ENCODE assay signal across 1 cellular context in the genomic region with DNA sequence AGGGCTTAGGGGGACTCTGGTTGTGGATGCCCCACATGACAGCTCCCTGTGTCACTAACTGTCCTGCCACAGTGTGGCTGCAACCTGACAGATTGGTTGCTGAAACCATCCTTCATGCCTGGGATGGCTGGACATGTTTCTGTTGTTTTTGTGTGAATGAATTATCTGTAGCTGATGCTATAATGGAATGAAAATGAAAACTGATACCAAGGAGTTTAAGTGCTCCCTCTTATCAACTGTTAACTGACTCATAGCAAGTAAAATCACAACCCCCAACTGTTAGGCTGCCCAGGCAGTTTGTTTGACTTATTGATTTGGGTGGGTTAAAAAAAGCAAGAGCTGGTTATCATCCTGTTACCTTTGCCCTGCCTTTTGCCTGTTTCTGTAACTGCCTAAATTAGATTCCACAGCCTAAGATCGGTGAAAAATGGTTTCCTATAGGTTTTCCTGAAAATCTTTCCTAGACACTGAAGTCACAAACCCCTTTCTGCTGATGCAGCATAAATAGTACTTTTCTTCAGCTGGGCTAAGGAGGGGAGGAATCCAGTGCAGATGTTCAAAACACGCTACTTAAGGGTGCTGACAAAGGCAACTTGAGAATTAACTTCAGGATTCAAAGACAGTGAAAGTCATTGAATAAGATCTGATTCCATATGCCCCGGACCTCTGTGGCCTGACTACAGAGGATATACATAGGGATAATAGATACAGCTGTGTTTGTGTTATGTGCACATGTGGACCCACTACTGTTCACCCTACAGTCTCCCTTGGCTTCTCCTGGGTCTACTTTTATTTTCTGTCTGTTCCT.
A peak's percentile ranks its signal among the peaks of the same experiment; 100 is the strongest.
TF ChIP-seq lines count a peak whose summit lies in the region.

No MANE protein-coding gene starts in this region.

TF ChIP-seq in HepG2, 621 proteins besides CTCF, POLR2A, EP300 and RAD21 (continued from another document and continues in another):
- TF ChIP-seq, protein P1, sequence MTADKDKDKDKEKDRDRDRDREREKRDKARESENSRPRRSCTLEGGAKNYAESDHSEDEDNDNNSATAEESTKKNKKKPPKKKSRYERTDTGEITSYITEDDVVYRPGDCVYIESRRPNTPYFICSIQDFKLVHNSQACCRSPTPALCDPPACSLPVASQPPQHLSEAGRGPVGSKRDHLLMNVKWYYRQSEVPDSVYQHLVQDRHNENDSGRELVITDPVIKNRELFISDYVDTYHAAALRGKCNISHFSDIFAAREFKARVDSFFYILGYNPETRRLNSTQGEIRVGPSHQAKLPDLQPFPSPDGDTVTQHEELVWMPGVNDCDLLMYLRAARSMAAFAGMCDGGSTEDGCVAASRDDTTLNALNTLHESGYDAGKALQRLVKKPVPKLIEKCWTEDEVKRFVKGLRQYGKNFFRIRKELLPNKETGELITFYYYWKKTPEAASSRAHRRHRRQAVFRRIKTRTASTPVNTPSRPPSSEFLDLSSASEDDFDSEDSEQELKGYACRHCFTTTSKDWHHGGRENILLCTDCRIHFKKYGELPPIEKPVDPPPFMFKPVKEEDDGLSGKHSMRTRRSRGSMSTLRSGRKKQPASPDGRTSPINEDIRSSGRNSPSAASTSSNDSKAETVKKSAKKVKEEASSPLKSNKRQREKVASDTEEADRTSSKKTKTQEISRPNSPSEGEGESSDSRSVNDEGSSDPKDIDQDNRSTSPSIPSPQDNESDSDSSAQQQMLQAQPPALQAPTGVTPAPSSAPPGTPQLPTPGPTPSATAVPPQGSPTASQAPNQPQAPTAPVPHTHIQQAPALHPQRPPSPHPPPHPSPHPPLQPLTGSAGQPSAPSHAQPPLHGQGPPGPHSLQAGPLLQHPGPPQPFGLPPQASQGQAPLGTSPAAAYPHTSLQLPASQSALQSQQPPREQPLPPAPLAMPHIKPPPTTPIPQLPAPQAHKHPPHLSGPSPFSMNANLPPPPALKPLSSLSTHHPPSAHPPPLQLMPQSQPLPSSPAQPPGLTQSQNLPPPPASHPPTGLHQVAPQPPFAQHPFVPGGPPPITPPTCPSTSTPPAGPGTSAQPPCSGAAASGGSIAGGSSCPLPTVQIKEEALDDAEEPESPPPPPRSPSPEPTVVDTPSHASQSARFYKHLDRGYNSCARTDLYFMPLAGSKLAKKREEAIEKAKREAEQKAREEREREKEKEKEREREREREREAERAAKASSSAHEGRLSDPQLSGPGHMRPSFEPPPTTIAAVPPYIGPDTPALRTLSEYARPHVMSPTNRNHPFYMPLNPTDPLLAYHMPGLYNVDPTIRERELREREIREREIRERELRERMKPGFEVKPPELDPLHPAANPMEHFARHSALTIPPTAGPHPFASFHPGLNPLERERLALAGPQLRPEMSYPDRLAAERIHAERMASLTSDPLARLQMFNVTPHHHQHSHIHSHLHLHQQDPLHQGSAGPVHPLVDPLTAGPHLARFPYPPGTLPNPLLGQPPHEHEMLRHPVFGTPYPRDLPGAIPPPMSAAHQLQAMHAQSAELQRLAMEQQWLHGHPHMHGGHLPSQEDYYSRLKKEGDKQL (CRISPR knock-in tag; IDR thresholded peaks at IDR 0.05; ENCODE audit: low read depth): peak; percentile 79
- TF ChIP-seq ZNF761 (CRISPR knock-in tag; conservative IDR thresholded peaks at IDR 0.05) (no peak), ZNF878 (CRISPR knock-in tag; IDR thresholded peaks at IDR 0.05) (no peak), TOPORS (CRISPR knock-in tag; IDR thresholded peaks at IDR 0.05) (no peak), MXD4 (CRISPR knock-in tag; IDR thresholded peaks at IDR 0.05) (0 out of 2 replicates have a peak, but pooled peaks have one; percentile 20), ZNF547 (CRISPR knock-in tag; IDR thresholded peaks at IDR 0.05) (no peak), ZNF124 (CRISPR knock-in tag; IDR thresholded peaks at IDR 0.05) (peak; percentile 70; the same call in 1 of the 2 replicates), ZNF282 (IDR thresholded peaks at IDR 0.05; ENCODE audit: partially characterized antibody) (no peak), SALL1 (CRISPR knock-in tag; IDR thresholded peaks at IDR 0.05) (peak; percentile 64; the same call in 1 of the 2 replicates), ZNF235 (CRISPR knock-in tag; IDR thresholded peaks at IDR 0.05; ENCODE audit: borderline replicate concordance) (no peak), GZF1 (CRISPR knock-in tag; IDR thresholded peaks at IDR 0.05) (0 out of 2 replicates have a peak, but pooled peaks have one; percentile 49), JDP2 (CRISPR knock-in tag; IDR thresholded peaks at IDR 0.05; ENCODE audit: borderline replicate concordance) (no peak; the same call in 1 of the 2 replicates), ZNF557 (CRISPR knock-in tag; IDR thresholded peaks at IDR 0.05) (no peak), TGIF2 (CRISPR knock-in tag; IDR thresholded peaks at IDR 0.05) (0 out of 2 replicates have a peak, but pooled peaks have one; percentile 69), TSC22D2 (CRISPR knock-in tag; IDR thresholded peaks at IDR 0.05; ENCODE audit: borderline replicate concordance) (no peak), SNAI1 (CRISPR knock-in tag; IDR thresholded peaks at IDR 0.05; ENCODE audit: borderline replicate concordance) (no peak), ZNF577 (CRISPR knock-in tag; IDR thresholded peaks at IDR 0.05; ENCODE audit: borderline replicate concordance, low read depth) (no peak), ZNF709 (CRISPR knock-in tag; IDR thresholded peaks at IDR 0.05) (no peak), SUZ12 (IDR thresholded peaks at IDR 0.05; ENCODE audit: low read depth, low read length) (no peak), MED13 (CRISPR knock-in tag; IDR thresholded peaks at IDR 0.05) (no peak; the same call in 1 of the 2 replicates), ZNF333 (CRISPR knock-in tag; IDR thresholded peaks at IDR 0.05; ENCODE audit: borderline replicate concordance) (no peak), DNMT3B (CRISPR knock-in tag; conservative IDR thresholded peaks at IDR 0.05) (peak; percentile 68; the same call in 1 of the 2 replicates), EZH2 (conservative IDR thresholded peaks at IDR 0.05; ENCODE audit: low read depth, low read length) (no peak), ZNF747 (CRISPR knock-in tag; IDR thresholded peaks at IDR 0.05; ENCODE audit: borderline replicate concordance) (no peak), ZNF879 (CRISPR knock-in tag; IDR thresholded peaks at IDR 0.05) (no peak), HMG20B (CRISPR knock-in tag; conservative IDR thresholded peaks at IDR 0.05) (peak; percentile 85), NR2F6 (IDR thresholded peaks at IDR 0.05) (peak; percentile 70), NR2F6 (CRISPR knock-in tag; IDR thresholded peaks at IDR 0.05) (peak; percentile 80), ZZZ3 (CRISPR knock-in tag; IDR thresholded peaks at IDR 0.05; ENCODE audit: borderline replicate concordance) (no peak), HNRNPUL1 (IDR thresholded peaks at IDR 0.05; ENCODE audit: low read depth, low read length) (no peak), ZNF230 (CRISPR knock-in tag; IDR thresholded peaks at IDR 0.05) (no peak), HNRNPH1 (optimal IDR thresholded peaks at IDR 0.05; ENCODE audit: low read depth, low read length) (no peak), ZNF607 (CRISPR knock-in tag; IDR thresholded peaks at IDR 0.05; ENCODE audit: borderline replicate concordance) (no peak; the same call in 1 of the 2 replicates), ZNF180 (CRISPR knock-in tag; IDR thresholded peaks at IDR 0.05; ENCODE audit: borderline replicate concordance, low read depth) (no peak), ZNF749 (CRISPR knock-in tag; IDR thresholded peaks at IDR 0.05; ENCODE audit: borderline replicate concordance) (no peak), NFYB (CRISPR knock-in tag; IDR thresholded peaks at IDR 0.05) (no peak), ZBTB42 (CRISPR knock-in tag; IDR thresholded peaks at IDR 0.05) (no peak)
- TF ChIP-seq, protein P2, sequence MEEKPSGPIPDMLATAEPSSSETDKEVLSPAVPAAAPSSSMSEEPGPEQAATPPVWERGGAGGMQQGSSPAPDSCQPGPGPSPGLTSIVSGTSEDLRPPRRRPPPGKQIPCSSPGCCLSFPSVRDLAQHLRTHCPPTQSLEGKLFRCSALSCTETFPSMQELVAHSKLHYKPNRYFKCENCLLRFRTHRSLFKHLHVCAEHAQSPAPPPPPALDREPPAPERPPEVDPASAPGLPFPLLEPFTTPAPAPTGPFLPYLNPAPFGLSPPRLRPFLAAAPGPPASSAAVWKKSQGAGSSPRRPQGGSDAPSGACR (CRISPR knock-in tag; IDR thresholded peaks at IDR 0.05): 0 out of 2 replicates have a peak, but pooled peaks have one; percentile 16
- TF ChIP-seq, protein P3, sequence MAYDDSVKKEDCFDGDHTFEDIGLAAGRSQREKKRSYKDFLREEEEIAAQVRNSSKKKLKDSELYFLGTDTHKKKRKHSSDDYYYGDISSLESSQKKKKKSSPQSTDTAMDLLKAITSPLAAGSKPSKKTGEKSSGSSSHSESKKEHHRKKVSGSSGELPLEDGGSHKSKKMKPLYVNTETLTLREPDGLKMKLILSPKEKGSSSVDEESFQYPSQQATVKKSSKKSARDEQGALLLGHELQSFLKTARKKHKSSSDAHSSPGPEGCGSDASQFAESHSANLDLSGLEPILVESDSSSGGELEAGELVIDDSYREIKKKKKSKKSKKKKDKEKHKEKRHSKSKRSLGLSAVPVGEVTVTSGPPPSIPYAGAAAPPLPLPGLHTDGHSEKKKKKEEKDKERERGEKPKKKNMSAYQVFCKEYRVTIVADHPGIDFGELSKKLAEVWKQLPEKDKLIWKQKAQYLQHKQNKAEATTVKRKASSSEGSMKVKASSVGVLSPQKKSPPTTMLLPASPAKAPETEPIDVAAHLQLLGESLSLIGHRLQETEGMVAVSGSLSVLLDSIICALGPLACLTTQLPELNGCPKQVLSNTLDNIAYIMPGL (CRISPR knock-in tag; IDR thresholded peaks at IDR 0.05; ENCODE audit: borderline replicate concordance in 1 of 2, low read depth in 1 of 2): no peak; a peak in 1 of 4 replicates
- TF ChIP-seq, protein P4, sequence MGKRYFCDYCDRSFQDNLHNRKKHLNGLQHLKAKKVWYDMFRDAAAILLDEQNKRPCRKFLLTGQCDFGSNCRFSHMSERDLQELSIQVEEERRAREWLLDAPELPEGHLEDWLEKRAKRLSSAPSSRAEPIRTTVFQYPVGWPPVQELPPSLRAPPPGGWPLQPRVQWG (CRISPR knock-in tag; IDR thresholded peaks at IDR 0.05; ENCODE audit: borderline replicate concordance, low read depth): no peak
- TF ChIP-seq, protein P5, sequence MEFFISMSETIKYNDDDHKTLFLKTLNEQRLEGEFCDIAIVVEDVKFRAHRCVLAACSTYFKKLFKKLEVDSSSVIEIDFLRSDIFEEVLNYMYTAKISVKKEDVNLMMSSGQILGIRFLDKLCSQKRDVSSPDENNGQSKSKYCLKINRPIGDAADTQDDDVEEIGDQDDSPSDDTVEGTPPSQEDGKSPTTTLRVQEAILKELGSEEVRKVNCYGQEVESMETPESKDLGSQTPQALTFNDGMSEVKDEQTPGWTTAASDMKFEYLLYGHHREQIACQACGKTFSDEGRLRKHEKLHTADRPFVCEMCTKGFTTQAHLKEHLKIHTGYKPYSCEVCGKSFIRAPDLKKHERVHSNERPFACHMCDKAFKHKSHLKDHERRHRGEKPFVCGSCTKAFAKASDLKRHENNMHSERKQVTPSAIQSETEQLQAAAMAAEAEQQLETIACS (CRISPR knock-in tag; IDR thresholded peaks at IDR 0.05): no peak
- TF ChIP-seq, protein P6, sequence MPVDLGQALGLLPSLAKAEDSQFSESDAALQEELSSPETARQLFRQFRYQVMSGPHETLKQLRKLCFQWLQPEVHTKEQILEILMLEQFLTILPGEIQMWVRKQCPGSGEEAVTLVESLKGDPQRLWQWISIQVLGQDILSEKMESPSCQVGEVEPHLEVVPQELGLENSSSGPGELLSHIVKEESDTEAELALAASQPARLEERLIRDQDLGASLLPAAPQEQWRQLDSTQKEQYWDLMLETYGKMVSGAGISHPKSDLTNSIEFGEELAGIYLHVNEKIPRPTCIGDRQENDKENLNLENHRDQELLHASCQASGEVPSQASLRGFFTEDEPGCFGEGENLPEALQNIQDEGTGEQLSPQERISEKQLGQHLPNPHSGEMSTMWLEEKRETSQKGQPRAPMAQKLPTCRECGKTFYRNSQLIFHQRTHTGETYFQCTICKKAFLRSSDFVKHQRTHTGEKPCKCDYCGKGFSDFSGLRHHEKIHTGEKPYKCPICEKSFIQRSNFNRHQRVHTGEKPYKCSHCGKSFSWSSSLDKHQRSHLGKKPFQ (CRISPR knock-in tag; IDR thresholded peaks at IDR 0.05; ENCODE audit: insufficient replicate concordance): no peak
- TF ChIP-seq, protein P7, sequence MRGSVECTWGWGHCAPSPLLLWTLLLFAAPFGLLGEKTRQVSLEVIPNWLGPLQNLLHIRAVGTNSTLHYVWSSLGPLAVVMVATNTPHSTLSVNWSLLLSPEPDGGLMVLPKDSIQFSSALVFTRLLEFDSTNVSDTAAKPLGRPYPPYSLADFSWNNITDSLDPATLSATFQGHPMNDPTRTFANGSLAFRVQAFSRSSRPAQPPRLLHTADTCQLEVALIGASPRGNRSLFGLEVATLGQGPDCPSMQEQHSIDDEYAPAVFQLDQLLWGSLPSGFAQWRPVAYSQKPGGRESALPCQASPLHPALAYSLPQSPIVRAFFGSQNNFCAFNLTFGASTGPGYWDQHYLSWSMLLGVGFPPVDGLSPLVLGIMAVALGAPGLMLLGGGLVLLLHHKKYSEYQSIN (CRISPR knock-in tag; IDR thresholded peaks at IDR 0.05; ENCODE audit: borderline replicate concordance): no peak
- TF ChIP-seq, protein P8, sequence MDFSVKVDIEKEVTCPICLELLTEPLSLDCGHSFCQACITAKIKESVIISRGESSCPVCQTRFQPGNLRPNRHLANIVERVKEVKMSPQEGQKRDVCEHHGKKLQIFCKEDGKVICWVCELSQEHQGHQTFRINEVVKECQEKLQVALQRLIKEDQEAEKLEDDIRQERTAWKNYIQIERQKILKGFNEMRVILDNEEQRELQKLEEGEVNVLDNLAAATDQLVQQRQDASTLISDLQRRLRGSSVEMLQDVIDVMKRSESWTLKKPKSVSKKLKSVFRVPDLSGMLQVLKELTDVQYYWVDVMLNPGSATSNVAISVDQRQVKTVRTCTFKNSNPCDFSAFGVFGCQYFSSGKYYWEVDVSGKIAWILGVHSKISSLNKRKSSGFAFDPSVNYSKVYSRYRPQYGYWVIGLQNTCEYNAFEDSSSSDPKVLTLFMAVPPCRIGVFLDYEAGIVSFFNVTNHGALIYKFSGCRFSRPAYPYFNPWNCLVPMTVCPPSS (IDR thresholded peaks at IDR 0.05): no peak
- TF ChIP-seq, protein P9, sequence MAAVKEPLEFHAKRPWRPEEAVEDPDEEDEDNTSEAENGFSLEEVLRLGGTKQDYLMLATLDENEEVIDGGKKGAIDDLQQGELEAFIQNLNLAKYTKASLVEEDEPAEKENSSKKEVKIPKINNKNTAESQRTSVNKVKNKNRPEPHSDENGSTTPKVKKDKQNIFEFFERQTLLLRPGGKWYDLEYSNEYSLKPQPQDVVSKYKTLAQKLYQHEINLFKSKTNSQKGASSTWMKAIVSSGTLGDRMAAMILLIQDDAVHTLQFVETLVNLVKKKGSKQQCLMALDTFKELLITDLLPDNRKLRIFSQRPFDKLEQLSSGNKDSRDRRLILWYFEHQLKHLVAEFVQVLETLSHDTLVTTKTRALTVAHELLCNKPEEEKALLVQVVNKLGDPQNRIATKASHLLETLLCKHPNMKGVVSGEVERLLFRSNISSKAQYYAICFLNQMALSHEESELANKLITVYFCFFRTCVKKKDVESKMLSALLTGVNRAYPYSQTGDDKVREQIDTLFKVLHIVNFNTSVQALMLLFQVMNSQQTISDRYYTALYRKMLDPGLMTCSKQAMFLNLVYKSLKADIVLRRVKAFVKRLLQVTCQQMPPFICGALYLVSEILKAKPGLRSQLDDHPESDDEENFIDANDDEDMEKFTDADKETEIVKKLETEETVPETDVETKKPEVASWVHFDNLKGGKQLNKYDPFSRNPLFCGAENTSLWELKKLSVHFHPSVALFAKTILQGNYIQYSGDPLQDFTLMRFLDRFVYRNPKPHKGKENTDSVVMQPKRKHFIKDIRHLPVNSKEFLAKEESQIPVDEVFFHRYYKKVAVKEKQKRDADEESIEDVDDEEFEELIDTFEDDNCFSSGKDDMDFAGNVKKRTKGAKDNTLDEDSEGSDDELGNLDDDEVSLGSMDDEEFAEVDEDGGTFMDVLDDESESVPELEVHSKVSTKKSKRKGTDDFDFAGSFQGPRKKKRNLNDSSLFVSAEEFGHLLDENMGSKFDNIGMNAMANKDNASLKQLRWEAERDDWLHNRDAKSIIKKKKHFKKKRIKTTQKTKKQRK (IDR thresholded peaks at IDR 0.05; ENCODE audit: low read length): no peak
